In the genomic region with DNA sequence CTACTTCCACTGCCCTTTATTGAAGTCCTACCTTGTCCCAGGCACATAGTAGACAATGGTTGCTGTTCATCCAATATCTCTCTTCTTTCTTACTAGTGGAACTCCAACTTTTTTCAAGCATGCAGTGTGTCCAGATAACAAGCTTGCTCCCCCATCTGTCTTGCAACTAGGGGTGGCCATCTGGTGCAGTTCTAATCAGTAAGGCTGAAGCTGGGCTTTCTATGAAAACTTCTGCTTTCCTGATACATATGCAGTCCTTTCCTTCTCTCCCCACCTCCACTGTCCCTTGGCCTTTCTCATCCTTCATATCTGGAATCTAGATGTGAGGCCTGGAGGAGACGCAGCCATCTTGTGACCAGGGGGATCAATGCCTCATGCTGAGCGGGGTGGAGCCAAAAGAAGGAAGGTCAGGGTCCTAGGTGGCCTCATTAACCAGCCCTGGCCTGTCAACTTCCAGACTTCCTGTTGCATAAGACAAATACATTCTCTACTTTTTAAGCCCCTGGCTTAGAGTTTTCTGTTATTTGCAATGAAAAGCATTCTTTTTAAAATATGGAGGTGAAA, we compare ENCODE assay signal across 21 cellular contexts.
"Had no signal": no experiment of that assay in that cellular context is flagged by ENCODE, and none has a peak within 500 bp of the region (broad histone marks: within the 10 kb centered on the region; RNA-seq: fewer than 3 reads in every experiment).

No MANE protein-coding gene starts in this region.

- H3K36me3 ChIP-seq: colonic mucosa, gastrocnemius medialis, ovary, tibial nerve, upper lobe of right lung, vagina had no signal

- H3K4me3 Mint-ChIP-seq: endodermal cell; mesothelial cell of epicardium; natural killer cell; neural crest cell; stimulated activated naive B cell treated with anti-CD40 and anti-IgM and Interleukin-4, amounts not matched to agents 10 μg/mL and 1 μg/mL and 100 μg/mL, for 72 hours; stimulated activated naive CD8-positive, alpha-beta T cell treated with anti-CD3 and anti-CD28 coated beads, Interleukin-15, amount 100 ng/mL, for 72 hours had no signal

- ATAC-seq: gastrocnemius medialis; left lobe of liver; natural killer cell; right cardiac atrium; stimulated activated naive B cell treated with anti-CD40 and anti-IgM and Interleukin-4, amounts not matched to agents 10 μg/mL and 1 μg/mL and 100 μg/mL, for 72 hours; stimulated activated naive CD8-positive, alpha-beta T cell treated with anti-CD3 and anti-CD28 coated beads, Interleukin-15, amount 100 ng/mL, for 72 hours; upper lobe of right lung had no signal

- H3K9me3 Mint-ChIP-seq: natural killer cell; stimulated activated naive CD8-positive, alpha-beta T cell treated with anti-CD3 and anti-CD28 coated beads, Interleukin-15, amount 100 ng/mL, for 72 hours had no signal

- H3K27ac ChIP-seq: colonic mucosa, gastrocnemius medialis, ovary, testis, tibial nerve, upper lobe of right lung, vagina had no signal

- H3K27me3 ChIP-seq: colonic mucosa, gastrocnemius medialis, ovary, testis, tibial nerve, upper lobe of right lung, vagina had no signal

- H3K4me1 Mint-ChIP-seq: endodermal cell; mesothelial cell of epicardium; natural killer cell; neural crest cell; stimulated activated naive B cell treated with anti-CD40 and anti-IgM and Interleukin-4, amounts not matched to agents 10 μg/mL and 1 μg/mL and 100 μg/mL, for 72 hours; stimulated activated naive CD8-positive, alpha-beta T cell treated with anti-CD3 and anti-CD28 coated beads, Interleukin-15, amount 100 ng/mL, for 72 hours had no signal

- H3K4me2 ChIP-seq: smooth muscle cell had no signal

- H3K36me3 Mint-ChIP-seq: mesothelial cell of epicardium; natural killer cell; stimulated activated naive B cell treated with anti-CD40 and anti-IgM and Interleukin-4, amounts not matched to agents 10 μg/mL and 1 μg/mL and 100 μg/mL, for 72 hours had no signal

- H3K4me1 ChIP-seq: colonic mucosa, gastrocnemius medialis, testis, tibial nerve, upper lobe of right lung, vagina had no signal

- H3K27ac Mint-ChIP-seq: endodermal cell; mesothelial cell of epicardium; natural killer cell; stimulated activated naive B cell treated with anti-CD40 and anti-IgM and Interleukin-4, amounts not matched to agents 10 μg/mL and 1 μg/mL and 100 μg/mL, for 72 hours had no signal

- FAIRE-seq: endothelial cell of umbilical vein had no signal

- H3K4me3 ChIP-seq: colonic mucosa, gastrocnemius medialis, ovary, smooth muscle cell, testis, tibial nerve, upper lobe of right lung, vagina had no signal

- H3K9me3 ChIP-seq: colonic mucosa, gastrocnemius medialis, ovary, testis, upper lobe of right lung, vagina had no signal

- DNase-seq: colonic mucosa; effector CD4-positive, alpha-beta T cell; endodermal cell; gastrocnemius medialis; islet precursor cell; mammary epithelial cell; natural killer cell; ovary; right cardiac atrium; stimulated activated CD4-positive, alpha-beta T cell treated with anti-CD3 and anti-CD28 coated beads, Interleukin-4, amount 100 ng/mL, for 1 hour; stimulated activated naive B cell treated with anti-CD40 and anti-IgM and Interleukin-4, amounts not matched to agents 10 μg/mL and 1 μg/mL and 100 μg/mL, for 72 hours; stimulated activated naive CD8-positive, alpha-beta T cell treated with anti-CD3 and anti-CD28 coated beads, Interleukin-15, amount 100 ng/mL, for 72 hours; testis; upper lobe of right lung had no signal
